Comparison of ENCODE assay signal across 8 cellular contexts in the genomic region with DNA sequence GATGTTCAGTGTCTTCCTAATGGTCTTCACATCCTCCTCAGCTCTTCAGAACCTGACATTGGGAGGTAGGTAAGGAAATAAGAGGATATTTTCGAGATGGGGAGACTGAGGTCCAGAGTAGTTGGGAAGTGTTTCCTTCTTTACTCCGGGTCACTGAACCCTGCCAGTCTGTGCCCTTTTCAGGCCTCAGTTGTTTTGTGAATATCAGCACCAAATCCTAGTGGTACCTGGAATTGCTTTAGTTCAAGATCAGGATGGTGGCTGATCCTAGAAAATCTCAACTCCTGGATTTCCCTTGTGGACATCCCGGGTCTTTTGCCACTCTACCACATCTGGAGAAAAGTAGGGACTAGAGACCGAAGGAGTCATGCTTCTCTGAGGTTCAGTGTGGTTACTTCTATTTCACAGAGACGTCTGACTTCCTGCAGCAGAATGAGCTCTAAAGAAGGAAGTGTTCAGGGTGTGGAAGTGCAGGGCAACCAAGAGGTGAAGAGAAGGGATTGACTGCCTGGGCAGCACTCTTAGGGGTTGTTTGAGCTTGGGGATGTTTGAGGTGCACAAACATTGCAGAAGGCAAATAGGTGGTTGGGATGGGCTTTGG. TPM values are rescaled to one million over a fixed set of nuclear protein-coding genes. Genes with fewer than 3 reads are reported as not detected.
DNase-seq lines count a peak whose midpoint lies in the region; ATAC-seq, FAIRE-seq and TF ChIP-seq lines count a peak whose summit lies in the region.

No MANE protein-coding gene starts in this region.

- dilution Hi-C loops in keratinocyte (cut with MboI; ENCODE audit: extremely low pct_ligation_motif_present, low sequenced_read_pairs), result no loop called here

- H3K79me2 ChIP-seq in OCI-LY7 (ENCODE audit: insufficient read depth, low read depth, low read length) (peaks cover 60% of the 10 kb centered on the region), keratinocyte (ENCODE audit: control insufficient read depth, insufficient read depth, low read length) (peaks cover 56% of the 10 kb centered on the region)

- TF ChIP-seq CTCF in OCI-LY7 (conservative IDR thresholded peaks at IDR 0.05; ENCODE audit: low read length) (no peak), keratinocyte (optimal IDR thresholded peaks at IDR 0.05 in 1 of 3, IDR thresholded peaks at IDR 0.05 in 1 of 3, conservative IDR thresholded peaks at IDR 0.05 in 1 of 3; ENCODE audit: extremely low read depth in 1 of 3, insufficient read depth in 2 of 3, low read length in 3 of 3) (no peak)

- POLR2A ChIA-PET in OCI-LY7 (lab: Charles Lee), result interaction anchor here (0.5 to 4.1 kb wide), 4 partner anchors 10 to 381 kb away, joined by 3 to 31 read pairs (median 3); no protein-coding TSS in a partner anchor

- CTCF ChIA-PET in OCI-LY7 (lab: Charles Lee; ENCODE audit: unreplicated experiment), result interaction anchor here (1.4 kb wide), 1 partner anchor 10 kb away, joined by 7 read pairs; no protein-coding TSS in a partner anchor

- DNase-seq in GM12892 (ENCODE audit: insufficient read length) (no peak), OCI-LY7 (ENCODE audit: low spot score) (peak; percentile 77), adipocyte (ENCODE audit: low read depth) (no peak), keratinocyte (ENCODE audit: low read depth, low spot score) (no peak)
- peak in 1 of 2 donors; percentile 45 for DNase-seq in stimulated activated naive CD8-positive, alpha-beta T cell treated with anti-CD3 and anti-CD28 coated beads, Interleukin-15, amount 100 ng/mL, for 72 hours

- peak overlapping the region; percentile 98 to 99 for H3K4me3 Mint-ChIP-seq in stimulated activated naive CD8-positive, alpha-beta T cell treated with anti-CD3 and anti-CD28 coated beads, Interleukin-15, amount 100 ng/mL, for 72 hours

- H3K9me1 ChIP-seq in keratinocyte (ENCODE audit: control insufficient read depth, extremely low read depth, insufficient read depth, low read length), result peaks cover 2% of the 10 kb centered on the region

- H3K27me3 ChIP-seq in adipocyte (replicated peaks; ENCODE audit: control insufficient read depth, insufficient read depth, low read length), result no peaks in the 10 kb centered on the region
- no peaks in the 10 kb centered on the region for H3K27me3 ChIP-seq in keratinocyte (ENCODE audit: control insufficient read depth, extremely low read depth, insufficient read depth, low read length)

- no peaks in the 10 kb centered on the region for H3K9me3 Mint-ChIP-seq in stimulated activated naive CD8-positive, alpha-beta T cell treated with anti-CD3 and anti-CD28 coated beads, Interleukin-15, amount 100 ng/mL, for 72 hours

- H3K4me1 ChIP-seq in OCI-LY7 (ENCODE audit: insufficient read depth, low read length, poor library complexity, severe bottlenecking), result peaks cover 74% of the 10 kb centered on the region
- peaks cover 10% of the 10 kb centered on the region for H3K4me1 ChIP-seq in adipocyte (ENCODE audit: control insufficient read depth, insufficient read depth, low read length)
- peaks cover 26% of the 10 kb centered on the region for H3K4me1 ChIP-seq in keratinocyte (ENCODE audit: control insufficient read depth, extremely low read depth, insufficient read depth, low read length)

- H3K4me1 Mint-ChIP-seq in stimulated activated naive CD8-positive, alpha-beta T cell treated with anti-CD3 and anti-CD28 coated beads, Interleukin-15, amount 100 ng/mL, for 72 hours, result peaks cover 56% of the 10 kb centered on the region

- H3K9me3 ChIP-seq in OCI-LY7 (ENCODE audit: low read length), result no peaks in the 10 kb centered on the region
- no peaks in the 10 kb centered on the region for H3K9me3 ChIP-seq in adipocyte (ENCODE audit: control insufficient read depth, low read length)
- H3K9me3 ChIP-seq in keratinocyte (ENCODE audit: control insufficient read depth, low read depth, low read length), result no peaks in the 10 kb centered on the region

- H3K27me3 Mint-ChIP-seq in stimulated activated naive CD8-positive, alpha-beta T cell treated with anti-CD3 and anti-CD28 coated beads, Interleukin-15, amount 100 ng/mL, for 72 hours, result no peaks in the 10 kb centered on the region

- peak overlapping the region; percentile 88 for H3K4me2 ChIP-seq in OCI-LY7 (ENCODE audit: low read length)
- peak overlapping the region; percentile 88 for H3K4me2 ChIP-seq in keratinocyte (ENCODE audit: control insufficient read depth, extremely low read depth, insufficient read depth, low read depth, low read length)

- H3K27ac Mint-ChIP-seq in stimulated activated naive CD8-positive, alpha-beta T cell treated with anti-CD3 and anti-CD28 coated beads, Interleukin-15, amount 100 ng/mL, for 72 hours, result peak overlapping the region; percentile 96 to 98

- FAIRE-seq in GM12892 (lab: Jason Lieb, UNC) (peak; percentile 36), keratinocyte (lab: Jason Lieb, UNC) (no peak)

- H3K36me3 ChIP-seq in OCI-LY7 (ENCODE audit: insufficient read depth, low read length) (peaks cover 15% of the 10 kb centered on the region), adipocyte (ENCODE audit: control insufficient read depth, insufficient read depth, low read length, severe bottlenecking) (peaks cover 3% of the 10 kb centered on the region), keratinocyte (ENCODE audit: control insufficient read depth in 2 of 2, extremely low read depth in 1 of 2, insufficient read depth in 2 of 2, low read length in 2 of 2) (peaks cover 0 to 2% of the 10 kb centered on the region in 2 experiments)

- H3K27ac ChIP-seq in OCI-LY7 (ENCODE audit: low read depth, low read length, poor library complexity, severe bottlenecking) (peak overlapping the region; percentile 82), keratinocyte (ENCODE audit: control insufficient read depth, insufficient read depth, low read length) (peak overlapping the region; percentile 79)

- no TSS peak for BruUV-seq in OCI-LY7 (replicated peaks; lab: Mats Ljungman, UMichigan)

- ATAC-seq in stimulated activated naive CD8-positive, alpha-beta T cell treated with anti-CD3 and anti-CD28 coated beads, Interleukin-15, amount 100 ng/mL, for 72 hours, result peak; percentile 41
- no peak for ATAC-seq in HG03565 (IDR thresholded peaks at IDR 0.05; ENCODE audit: unreplicated experiment)
- ATAC-seq in HG02973 (IDR thresholded peaks at IDR 0.05; ENCODE audit: unreplicated experiment), result no peak
- ATAC-seq in GM18870 (IDR thresholded peaks at IDR 0.05; ENCODE audit: unreplicated experiment), result no peak

- no peaks in the 10 kb centered on the region for H3K9me2 ChIP-seq in OCI-LY7 (ENCODE audit: insufficient read depth, low read length)

- H3K4me3 ChIP-seq in OCI-LY7 (ENCODE audit: low read depth, low read length, poor library complexity, severe bottlenecking), result peak overlapping the region; percentile 89
- peak overlapping the region; percentile 100 for H3K4me3 ChIP-seq in adipocyte (ENCODE audit: low read length)
- H3K4me3 ChIP-seq in keratinocyte (ENCODE audit: control insufficient read depth in 2 of 3, extremely low read depth in 1 of 3, insufficient read depth in 2 of 3, low read depth in 1 of 3, low read length in 3 of 3), result peak overlapping the region; percentile 78 to 85 (median 79)

- H4K20me1 ChIP-seq in OCI-LY7 (ENCODE audit: insufficient read depth, low read length), result peaks cover 14% of the 10 kb centered on the region; the same call in 1 of the 2 replicates
- H4K20me1 ChIP-seq in keratinocyte (ENCODE audit: control insufficient read depth, extremely low read depth, insufficient read depth, low read length), result no peaks in the 10 kb centered on the region

- intact Hi-C loops in OCI-LY7 (cut with micrococcal nuclease; ENCODE audit: unreplicated experiment), result loop anchor here (2.0 to 10.0 kb wide), 3 partner anchors 57 to 383 kb away; a partner anchor contains a TSS

- H3K9ac ChIP-seq in adipocyte (ENCODE audit: low read length), result peak overlapping the region; percentile 94
- peak overlapping the region; percentile 82 for H3K9ac ChIP-seq in keratinocyte (ENCODE audit: control insufficient read depth, extremely low read depth, insufficient read depth, low read length)

- TF ChIP-seq POLR2A in GM12892 (IDR thresholded peaks at IDR 0.05; ENCODE audit: low read depth, low read length), result peak; percentile 47; the same call in 1 of the 2 replicates

- H2AFZ ChIP-seq in OCI-LY7 (ENCODE audit: low read length) (no peak overlapping the region), keratinocyte (ENCODE audit: control insufficient read depth, low read length) (no peak overlapping the region)

RNA-seq across cellular contexts. Expression of a gene that starts 1.0 kb away (rescaled TPM):
- 49.7 TPM for polyA plus RNA-seq in GM12892 (2012; ENCODE audit: missing spikeins)
- total RNA-seq in OCI-LY7 (2014; rRNA removed; shearing (Covaris generic)), result 67.9 and 80.4 TPM in 2 replicates
- 140 and 150 TPM in 2 replicates for total RNA-seq in OCI-LY7 (2022)
- polyA plus RNA-seq in keratinocyte, result 23.4 to 30.5 TPM (median 27.4 TPM) in 3 replicates
- 27.2 TPM for polyA plus RNA-seq in keratinocyte (2011; ENCODE audit: low read depth)
- polyA plus RNA-seq in keratinocyte (2011; cell fraction: cytosol; rRNA removed), result 17.0 and 24.4 TPM in 2 replicates
- polyA plus RNA-seq in keratinocyte (2011; cell fraction: nucleus; rRNA removed), result 28.5 and 34.3 TPM in 2 replicates
- 12.1 and 17.4 TPM in 2 replicates for polyA plus RNA-seq in keratinocyte (2012; ENCODE audit: low replicate concordance)
- 20.4 to 47.9 TPM (median 30.2 TPM) in 3 replicates for polyA minus RNA-seq in keratinocyte
- polyA minus RNA-seq in keratinocyte (2011; cell fraction: cytosol; rRNA and poly(A)+ RNA removed), result 19.2 TPM
- 27.9 and 57.4 TPM in 2 replicates for polyA minus RNA-seq in keratinocyte (2011; cell fraction: nucleus; rRNA and poly(A)+ RNA removed)

RNA-seq across cellular contexts. Expression of a gene that starts 7.1 kb away (rescaled TPM):
- 26.7 TPM for polyA plus RNA-seq in GM12892 (2012; ENCODE audit: missing spikeins)
- 35.2 and 38.6 TPM in 2 replicates for total RNA-seq in OCI-LY7 (2014; rRNA removed; shearing (Covaris generic))
- total RNA-seq in OCI-LY7 (2022), result 48.2 and 50.6 TPM in 2 replicates
- polyA plus RNA-seq in keratinocyte, result 31.5 to 47.7 TPM (median 32.9 TPM) in 3 replicates
- polyA plus RNA-seq in keratinocyte (2011; ENCODE audit: low read depth), result 17.7 TPM
- polyA plus RNA-seq in keratinocyte (2011; cell fraction: cytosol; rRNA removed), result 35.4 and 40.1 TPM in 2 replicates
- 25.4 and 28.9 TPM in 2 replicates for polyA plus RNA-seq in keratinocyte (2011; cell fraction: nucleus; rRNA removed)
- 24.9 and 41.7 TPM in 2 replicates for polyA plus RNA-seq in keratinocyte (2012; ENCODE audit: low replicate concordance)
- polyA minus RNA-seq in keratinocyte, result 23.5 to 30.2 TPM (median 26.0 TPM) in 3 replicates
- polyA minus RNA-seq in keratinocyte (2011; cell fraction: cytosol; rRNA and poly(A)+ RNA removed), result 13.0 TPM
- 8.1 and 8.6 TPM in 2 replicates for polyA minus RNA-seq in keratinocyte (2011; cell fraction: nucleus; rRNA and poly(A)+ RNA removed)

RNA-seq across cellular contexts. Expression of a gene that starts 57.4 kb away (rescaled TPM):
- 37.8 TPM for polyA plus RNA-seq in GM12892 (2012; ENCODE audit: missing spikeins)
- total RNA-seq in OCI-LY7 (2014; rRNA removed; shearing (Covaris generic)), result 48.8 and 58.7 TPM in 2 replicates
- 171 and 203 TPM in 2 replicates for total RNA-seq in OCI-LY7 (2022)
- polyA plus RNA-seq in keratinocyte, result 27.2 to 31.4 TPM (median 29.8 TPM) in 3 replicates
- polyA plus RNA-seq in keratinocyte (2011; ENCODE audit: low read depth), result 18.2 TPM
- polyA plus RNA-seq in keratinocyte (2011; cell fraction: cytosol; rRNA removed), result 5.2 and 6.2 TPM in 2 replicates
- polyA plus RNA-seq in keratinocyte (2011; cell fraction: nucleus; rRNA removed), result 252 and 260 TPM in 2 replicates
- 10.2 and 13.5 TPM in 2 replicates for polyA plus RNA-seq in keratinocyte (2012; ENCODE audit: low replicate concordance)
- polyA minus RNA-seq in keratinocyte, result 11.2 to 22.6 TPM (median 12.8 TPM) in 3 replicates
- 5.9 TPM for polyA minus RNA-seq in keratinocyte (2011; cell fraction: cytosol; rRNA and poly(A)+ RNA removed)
- 25.3 and 35.7 TPM in 2 replicates for polyA minus RNA-seq in keratinocyte (2011; cell fraction: nucleus; rRNA and poly(A)+ RNA removed)
